In genomic region chr1:155912056-155912536, GRCh38 we compare ENCODE assay signal across 1 cellular context.
TF ChIP-seq lines count a peak whose summit lies in the region.

No MANE protein-coding gene starts in this region.

TF ChIP-seq in K562, 482 proteins besides CTCF, POLR2A, EP300 and RAD21:
- TF ChIP-seq TOE1 (IDR thresholded peaks at IDR 0.05; ENCODE audit: borderline replicate concordance) = 0 out of 2 replicates have a peak, but pooled peaks have one; percentile 28
- TF ChIP-seq TOE1 (CRISPR knock-in tag; IDR thresholded peaks at IDR 0.05; ENCODE audit: borderline replicate concordance, low read depth) = no peak
- TF ChIP-seq BRD4 (IDR thresholded peaks at IDR 0.05) = no peak
- peak; percentile 74; the same call in 1 of the 2 replicates for TF ChIP-seq SUPT5H (IDR thresholded peaks at IDR 0.05)
- no peak for TF ChIP-seq FOXK1 (CRISPR knock-in tag; IDR thresholded peaks at IDR 0.05; ENCODE audit: borderline replicate concordance)
- TF ChIP-seq HSF4 (CRISPR knock-in tag; IDR thresholded peaks at IDR 0.05; ENCODE audit: borderline replicate concordance) = no peak
- TF ChIP-seq MITF (IDR thresholded peaks at IDR 0.05) = no peak
- TF ChIP-seq PCBP1 (IDR thresholded peaks at IDR 0.05; ENCODE audit: low read depth, low read length, poor library complexity, severe bottlenecking) = no peak
- no peak for TF ChIP-seq ZBTB26 (CRISPR knock-in tag; IDR thresholded peaks at IDR 0.05)
- TF ChIP-seq TEAD1 (CRISPR knock-in tag; IDR thresholded peaks at IDR 0.05) = no peak
- TF ChIP-seq, protein P1, sequence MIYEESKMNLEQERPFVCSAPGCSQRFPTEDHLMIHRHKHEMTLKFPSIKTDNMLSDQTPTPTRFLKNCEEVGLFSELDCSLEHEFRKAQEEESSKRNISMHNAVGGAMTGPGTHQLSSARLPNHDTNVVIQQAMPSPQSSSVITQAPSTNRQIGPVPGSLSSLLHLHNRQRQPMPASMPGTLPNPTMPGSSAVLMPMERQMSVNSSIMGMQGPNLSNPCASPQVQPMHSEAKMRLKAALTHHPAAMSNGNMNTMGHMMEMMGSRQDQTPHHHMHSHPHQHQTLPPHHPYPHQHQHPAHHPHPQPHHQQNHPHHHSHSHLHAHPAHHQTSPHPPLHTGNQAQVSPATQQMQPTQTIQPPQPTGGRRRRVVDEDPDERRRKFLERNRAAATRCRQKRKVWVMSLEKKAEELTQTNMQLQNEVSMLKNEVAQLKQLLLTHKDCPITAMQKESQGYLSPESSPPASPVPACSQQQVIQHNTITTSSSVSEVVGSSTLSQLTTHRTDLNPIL (CRISPR knock-in tag; IDR thresholded peaks at IDR 0.05) = no peak
- no peak for TF ChIP-seq ZNF280A (IDR thresholded peaks at IDR 0.05; ENCODE audit: low read depth, partially characterized antibody)
- TF ChIP-seq MCM7 (IDR thresholded peaks at IDR 0.05) = no peak
- TF ChIP-seq RAD51 (IDR thresholded peaks at IDR 0.05; ENCODE audit: borderline replicate concordance, low read depth) = no peak
- TF ChIP-seq SMARCE1 (IDR thresholded peaks at IDR 0.05) = no peak
- no peak for TF ChIP-seq NR0B1 (IDR thresholded peaks at IDR 0.05; ENCODE audit: partially characterized antibody)
- TF ChIP-seq PML (IDR thresholded peaks at IDR 0.05; ENCODE audit: low read length) = 0 out of 2 replicates have a peak, but pooled peaks have one; percentile 12
- peak; percentile 64 for TF ChIP-seq POLR2B (IDR thresholded peaks at IDR 0.05; ENCODE audit: low read depth, partially characterized antibody)
